Comparison of ENCODE assay signal across 10 cellular contexts in the genomic region with DNA sequence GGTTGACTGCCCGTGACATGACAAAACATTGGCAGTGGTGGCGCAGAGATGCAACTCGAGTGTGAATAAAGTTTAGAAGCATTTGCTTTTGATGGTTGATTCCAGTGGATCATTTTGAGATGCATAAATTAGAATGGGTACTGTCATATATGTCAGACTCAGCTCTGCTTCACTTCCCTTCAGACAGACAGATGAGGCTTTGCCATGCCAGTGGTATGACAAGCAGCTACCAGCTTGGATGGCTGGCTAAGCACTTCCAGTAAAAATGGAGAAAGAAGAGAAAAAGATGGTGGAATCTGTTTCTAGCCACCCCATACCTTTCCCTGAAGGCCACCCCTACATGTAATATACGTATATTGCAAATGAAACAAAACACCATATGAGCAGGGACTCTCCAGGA. TPM values are rescaled to one million over a fixed set of nuclear protein-coding genes. Genes with fewer than 3 reads are reported as not detected.
DNase-seq lines count a peak whose midpoint lies in the region; ATAC-seq and TF ChIP-seq lines count a peak whose summit lies in the region.
"Had no signal": no experiment of that assay in that cellular context is flagged by ENCODE, and none has a peak within 500 bp of the region (broad histone marks: within the 10 kb centered on the region; RNA-seq: fewer than 3 reads in every experiment).

No MANE protein-coding gene starts in this region.

- ATAC-seq in Right ventricle myocardium superior (ENCODE audit: poor library complexity) (no peak), gastroesophageal sphincter (no peak), GM19463 (IDR thresholded peaks at IDR 0.05; ENCODE audit: unreplicated experiment) (no peak)

- peaks cover 66% of the 10 kb centered on the region for H3K4me1 ChIP-seq in left ventricle myocardium inferior
- H3K4me1 ChIP-seq in gastroesophageal sphincter = peaks cover 6 to 49% (median 26%) of the 10 kb centered on the region in 3 donors
- H3K4me1 ChIP-seq in prostate gland (replicated peaks) = no peaks in the 10 kb centered on the region
- peaks cover 2% of the 10 kb centered on the region for H3K4me1 ChIP-seq in urinary bladder (ENCODE audit: insufficient read depth)

- H3K36me3 ChIP-seq in left ventricle myocardium inferior (peaks cover 16% of the 10 kb centered on the region), gastroesophageal sphincter (peaks cover 0 to 44% of the 10 kb centered on the region in 2 donors), prostate gland (no peaks in the 10 kb centered on the region), urinary bladder (ENCODE audit: insufficient read depth) (no peaks in the 10 kb centered on the region)

- intact Hi-C loops in left ventricle myocardium inferior (cut with micrococcal nuclease) (no loop called here), Right ventricle myocardium superior (cut with DNase I) (no loop called here), prostate gland (cut with DNase I) (no loop called here)

- H3K27me3 ChIP-seq in left ventricle myocardium inferior (ENCODE audit: low read depth) (no peaks in the 10 kb centered on the region), gastroesophageal sphincter (no peaks in the 10 kb centered on the region), prostate gland (replicated peaks; ENCODE audit: insufficient read depth) (no peaks in the 10 kb centered on the region)

- H3K27ac ChIP-seq in left ventricle myocardium inferior (replicated peaks) (peak overlapping the region; percentile 94), gastroesophageal sphincter (peak overlapping the region; percentile 83 to 93 (median 88)), prostate gland (peak overlapping the region; percentile 52 to 55), urinary bladder (ENCODE audit: low read depth) (peak overlapping the region; percentile 33)

- TF ChIP-seq CTCF in left ventricle myocardium inferior (IDR thresholded peaks at IDR 0.05; ENCODE audit: borderline replicate concordance) = no peak
- TF ChIP-seq CTCF in gastroesophageal sphincter (IDR thresholded peaks at IDR 0.05) = no peak
- TF ChIP-seq CTCF in prostate gland (IDR thresholded peaks at IDR 0.05) = no peak

- no peak for TF ChIP-seq POLR2A in gastroesophageal sphincter (IDR thresholded peaks at IDR 0.05)
- TF ChIP-seq POLR2A in prostate gland (IDR thresholded peaks at IDR 0.05) = no peak

- H3K9me3 ChIP-seq in left ventricle myocardium inferior (replicated peaks) (no peaks in the 10 kb centered on the region), gastroesophageal sphincter (no peaks in the 10 kb centered on the region), prostate gland (no peaks in the 10 kb centered on the region)

- H3K4me3 ChIP-seq in left ventricle myocardium inferior (peak overlapping the region; percentile 27), gastroesophageal sphincter (no peak overlapping the region), prostate gland (no peak overlapping the region), urinary bladder (ENCODE audit: low read depth, low read length) (no peak overlapping the region)

- DNase-seq in left ventricle myocardium inferior (no peak), Right ventricle myocardium superior (no peak), prostate gland (ENCODE audit: low spot score) (no peak), 8988T (no peak), GM19238 (ENCODE audit: insufficient read length, low spot score) (no peak)
- DNase-seq: activated T-cell treated with anti-CD3 and anti-CD28 coated beads for 4 hours, NCI-H69 had no signal

- WGBS in gastroesophageal sphincter (ENCODE audit: low coverage in 1 of 2), 2 donors = 79 to 90% methylated on average over 2 to 4 of the region's 4 CpGs
- 87% methylated on average over 4 of the region's 4 CpGs for WGBS in prostate gland
- WGBS in urinary bladder = 89% methylated on average over 4 of the region's 4 CpGs

- no peak for TF ChIP-seq EP300 in gastroesophageal sphincter (IDR thresholded peaks at IDR 0.05)

RNA-seq across cellular contexts. Expression of gene CLEC3B, which starts 13.5 kb away (rescaled TPM):
- total RNA-seq in left ventricle myocardium inferior (80.8 TPM), Right ventricle myocardium superior (78.6 TPM), gastroesophageal sphincter (100 to 1,000 TPM in 1 of 4 donors, 10 to 100 TPM in 3; 20.4 to 127 (median 77.6) TPM), prostate gland (10 to 100 TPM; 16.0 to 61.1 TPM), urinary bladder (89.4 TPM)
- 219 TPM for polyA plus RNA-seq in urinary bladder

RNA-seq across cellular contexts. Expression of gene EXOSC7, which starts 36.5 kb away (rescaled TPM):
- total RNA-seq in left ventricle myocardium inferior (27.2 TPM), Right ventricle myocardium superior (24.4 TPM), gastroesophageal sphincter (10 to 100 TPM; 40.6 to 52.8 (median 46.0) TPM), prostate gland (10 to 100 TPM; 55.2 to 56.2 TPM), urinary bladder (33.4 TPM)
- polyA plus RNA-seq in urinary bladder = 32.5 TPM

RNA-seq across cellular contexts. Expression of gene ZDHHC3, which starts 36.6 kb away (rescaled TPM):
- total RNA-seq in left ventricle myocardium inferior (40.2 TPM), Right ventricle myocardium superior (35.6 TPM), gastroesophageal sphincter (10 to 100 TPM; 66.6 to 91.2 (median 78.5) TPM), prostate gland (10 to 100 TPM; 64.6 to 91.7 TPM), urinary bladder (56.1 TPM)
- 44.7 TPM for polyA plus RNA-seq in urinary bladder

Comparison
In these comparisons a context has a peak if more than half of its experiments do, and no peak if none do; other contexts are left out.
1. H3K27ac ChIP-seq: peak in every context shown above with its lines; median percentile 94 in left ventricle myocardium inferior; 88 in gastroesophageal sphincter; 54 in prostate gland; 33 in urinary bladder.